9 cellular contexts compared by ENCODE assay signal in the genomic region with DNA sequence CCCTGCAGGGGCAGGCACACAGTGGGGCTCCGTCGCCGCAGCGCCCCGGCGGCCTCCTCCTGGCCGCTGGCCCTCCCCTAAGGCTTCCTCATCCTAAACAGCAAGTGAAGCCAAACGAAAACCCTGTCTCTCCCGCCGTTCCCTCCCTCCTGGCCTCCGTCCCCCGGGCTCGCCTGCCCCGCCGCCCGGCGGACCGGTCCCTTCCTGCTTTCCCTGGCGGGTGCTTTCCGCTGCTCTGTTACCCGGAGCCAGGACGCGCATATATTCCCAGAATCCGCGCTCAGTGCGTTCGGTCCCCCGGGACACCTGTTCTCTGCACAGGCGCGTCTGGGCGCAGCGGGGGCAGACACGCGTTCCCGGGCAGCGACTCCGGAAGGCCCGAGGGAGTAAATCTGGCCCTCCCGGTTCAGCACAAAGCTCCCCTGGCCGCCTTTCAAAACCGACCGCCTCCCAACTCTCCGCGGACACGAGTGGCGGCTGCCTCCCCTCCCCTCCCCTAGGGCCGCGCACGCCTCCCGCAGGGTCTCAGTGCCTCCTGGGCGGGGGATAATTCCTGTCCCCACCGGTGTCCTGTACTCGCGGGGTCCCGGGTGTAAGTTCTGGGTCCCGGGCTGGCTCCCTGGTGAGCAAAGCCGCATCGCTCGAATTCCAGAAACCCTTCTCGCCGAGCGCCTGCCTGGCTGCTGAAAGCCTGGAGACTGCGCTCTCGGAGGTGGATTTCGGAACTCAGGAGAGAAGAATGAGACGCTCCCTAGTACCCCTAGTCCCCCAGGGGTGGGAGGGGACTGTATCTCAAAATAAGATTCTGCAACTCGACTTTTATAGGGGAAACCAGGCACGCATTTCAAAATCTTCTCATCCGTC. TPM values are rescaled to one million over a fixed set of nuclear protein-coding genes. Genes with fewer than 3 reads are reported as not detected.
DNase-seq lines count a peak whose midpoint lies in the region; ATAC-seq and TF ChIP-seq lines count a peak whose summit lies in the region.
"Had no signal": no experiment of that assay in that cellular context is flagged by ENCODE, and none has a peak within 500 bp of the region (broad histone marks: within the 10 kb centered on the region; RNA-seq: fewer than 3 reads in every experiment).

No MANE protein-coding gene starts in this region.

- TF ChIP-seq CTCF in thoracic aorta (IDR thresholded peaks at IDR 0.05), result no peak

- DNase-seq in NCI-H748 (lab: John Stamatoyannopoulos, UW; ENCODE audit: unreplicated experiment) (peak; percentile 46), NCI-H748 treated with DMSO at 0.1 percent for 48 hours (lab: John Stamatoyannopoulos, UW) (no peak), memory B cell (ENCODE audit: low spot score in 2 of 2) (no peak), thoracic aorta (ENCODE audit: low spot score) (no peak), globus pallidus (ENCODE audit: low spot score) (no peak), activated T-cell treated with anti-CD3 and anti-CD28 coated beads for 4 hours (no peak)
- DNase-seq in effector memory CD4-positive, alpha-beta T cell, result no peak

- H3K27ac Mint-ChIP-seq in memory B cell, result no peak overlapping the region

- H3K4me3 ChIP-seq in endocrine pancreas (ENCODE audit: control insufficient read depth, insufficient read depth, low read length) (peak overlapping the region; percentile 3), thoracic aorta (peak overlapping the region; percentile 67)
- no peak overlapping the region for H3K4me3 ChIP-seq in effector memory CD4-positive, alpha-beta T cell (ENCODE audit: insufficient read depth, low read depth, low read length, poor library complexity, severe bottlenecking)
- H3K4me3 ChIP-seq: BLaER1 treated with 17β-estradiol and CSF1 and Interleukin-3, amounts not matched to agents 10 nM and 100 nM had no signal

- no peak overlapping the region for H3K27ac ChIP-seq in thoracic aorta
- no peak overlapping the region for H3K27ac ChIP-seq in effector memory CD4-positive, alpha-beta T cell (ENCODE audit: insufficient read depth, low read length, poor library complexity, severe bottlenecking)
- H3K27ac ChIP-seq: BLaER1 treated with 17β-estradiol and CSF1 and Interleukin-3, amounts not matched to agents 10 nM and 100 nM had no signal

- no peak overlapping the region for H3K9ac ChIP-seq in endocrine pancreas (ENCODE audit: control insufficient read depth, insufficient read depth, low read length)
- H3K9ac ChIP-seq: BLaER1 treated with 17β-estradiol and CSF1 and Interleukin-3, amounts not matched to agents 10 nM and 100 nM had no signal

- H3K36me3 ChIP-seq in endocrine pancreas (ENCODE audit: control insufficient read depth, insufficient read depth, low read length) (no peaks in the 10 kb centered on the region), thoracic aorta (no peaks in the 10 kb centered on the region)
- H3K36me3 ChIP-seq in effector memory CD4-positive, alpha-beta T cell (ENCODE audit: control insufficient read depth, insufficient read depth, low read length), result no peaks in the 10 kb centered on the region
- H3K36me3 ChIP-seq: BLaER1 treated with 17β-estradiol and CSF1 and Interleukin-3, amounts not matched to agents 10 nM and 100 nM had no signal

- H3K9me3 ChIP-seq in endocrine pancreas (ENCODE audit: control insufficient read depth, low read length) (no peaks in the 10 kb centered on the region), thoracic aorta (no peaks in the 10 kb centered on the region)
- H3K9me3 ChIP-seq in effector memory CD4-positive, alpha-beta T cell (ENCODE audit: control insufficient read depth, low read length), result no peaks in the 10 kb centered on the region

- no peaks in the 10 kb centered on the region for H3K36me3 Mint-ChIP-seq in memory B cell

- H3K27me3 Mint-ChIP-seq in memory B cell, result peaks cover 24% of the 10 kb centered on the region

- ATAC-seq in memory B cell (ENCODE audit: low read depth) (no peak), thoracic aorta (ENCODE audit: insufficient number of reproducible peaks, low FRiP score, low read depth) (no peak)

- peak overlapping the region; percentile 27 for H3K4me3 Mint-ChIP-seq in memory B cell

- H3K27me3 ChIP-seq in endocrine pancreas (ENCODE audit: control insufficient read depth, insufficient read depth, low read length) (no peaks in the 10 kb centered on the region), thoracic aorta (replicated peaks; ENCODE audit: insufficient read depth) (peaks cover 6% of the 10 kb centered on the region)
- peaks cover 27% of the 10 kb centered on the region for H3K27me3 ChIP-seq in effector memory CD4-positive, alpha-beta T cell (replicated peaks; ENCODE audit: control insufficient read depth, insufficient read depth, low read length, poor library complexity, severe bottlenecking)

- no peaks in the 10 kb centered on the region for H3K4me1 ChIP-seq in endocrine pancreas (ENCODE audit: control insufficient read depth, insufficient read depth, low read length)
- H3K4me1 ChIP-seq in thoracic aorta (ENCODE audit: control insufficient read depth in 1 of 2, low read depth in 2 of 2), result peaks cover 7 to 20% of the 10 kb centered on the region in 2 donors
- H3K4me1 ChIP-seq in effector memory CD4-positive, alpha-beta T cell (ENCODE audit: control insufficient read depth, insufficient read depth, low read length, poor library complexity, severe bottlenecking), result peaks cover 7% of the 10 kb centered on the region

- H3K4me1 Mint-ChIP-seq in memory B cell, result peaks cover 4% of the 10 kb centered on the region

- peaks cover 1% of the 10 kb centered on the region for H3K9me3 Mint-ChIP-seq in memory B cell

RNA-seq across cellular contexts. Expression of a gene that starts 21.4 kb away (rescaled TPM):
- 10 to 100 TPM; 35.2 to 38.2 TPM for total RNA-seq in thoracic aorta

RNA-seq across cellular contexts. Expression of a gene that starts 42.8 kb away (rescaled TPM):
- 1 to 10 TPM; 3.2 to 4.4 TPM for total RNA-seq in thoracic aorta

RNA-seq across cellular contexts. Expression of a gene that starts 48.1 kb away (rescaled TPM):
- total RNA-seq in thoracic aorta, result 100 to 1,000 TPM; 158 to 162 TPM
